ENCODE assay signal across 1 cellular context in the genomic region with DNA sequence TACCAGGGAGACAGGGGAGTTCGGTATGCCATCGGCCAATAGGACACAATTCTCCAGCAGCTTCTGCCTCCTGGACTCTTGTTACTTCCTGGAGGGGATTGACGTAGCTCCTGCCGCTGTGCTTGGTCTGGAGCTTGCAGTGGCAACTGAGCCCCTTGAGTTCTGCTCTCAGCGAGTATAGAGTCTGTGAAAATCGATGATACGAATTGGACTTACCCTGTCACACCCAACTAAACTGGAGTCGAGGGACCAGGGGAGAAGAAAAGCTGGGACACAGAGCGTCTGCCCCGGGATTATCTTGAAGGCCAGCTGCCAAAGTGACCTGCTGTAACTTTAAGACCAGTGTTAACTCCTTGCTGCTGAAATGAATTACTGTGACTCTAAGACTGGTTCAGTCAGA.
TF ChIP-seq lines count a peak whose summit lies in the region.

No MANE protein-coding gene starts in this region.

TF ChIP-seq in IMR-90, 13 proteins besides CTCF, POLR2A, EP300 and RAD21 (continued from another document):
- no peak for TF ChIP-seq NFE2L2 (IDR thresholded peaks at IDR 0.05; ENCODE audit: low read depth, low read length)
- no peak for TF ChIP-seq MAZ (IDR thresholded peaks at IDR 0.05; ENCODE audit: borderline replicate concordance, low read depth, low read length)
- TF ChIP-seq FOS (IDR thresholded peaks at IDR 0.05; ENCODE audit: low read depth, low read length): no peak
- no peak for TF ChIP-seq CEBPB (IDR thresholded peaks at IDR 0.05; ENCODE audit: low read depth, low read length)
- no peak for TF ChIP-seq RFX5 (IDR thresholded peaks at IDR 0.05; ENCODE audit: low read depth, low read length)
- no peak for TF ChIP-seq MXI1 (IDR thresholded peaks at IDR 0.05; ENCODE audit: borderline replicate concordance, low read depth, low read length)
- TF ChIP-seq RCOR1 (IDR thresholded peaks at IDR 0.05; ENCODE audit: insufficient replicate concordance, low read length): no peak
- TF ChIP-seq CHD1 (IDR thresholded peaks at IDR 0.05; ENCODE audit: low read depth, low read length): no peak
